ENCODE assay signal across 1 cellular context in genomic region chr9:112360047-112360804, GRCh38.
A peak's percentile ranks its signal among the peaks of the same experiment; 100 is the strongest.
TF ChIP-seq lines count a peak whose summit lies in the region.

No MANE protein-coding gene starts in this region.

TF ChIP-seq in K562, 482 proteins besides CTCF, POLR2A, EP300 and RAD21:
- peak; percentile 17 for TF ChIP-seq RBM25 (IDR thresholded peaks at IDR 0.05; ENCODE audit: low read depth, low read length, severe bottlenecking)
- TF ChIP-seq CCAR2 (IDR thresholded peaks at IDR 0.05; ENCODE audit: low read depth, low read length) = no peak
- TF ChIP-seq ILF3 (IDR thresholded peaks at IDR 0.05; ENCODE audit: borderline replicate concordance) = no peak
- no peak for TF ChIP-seq NCOA4 (IDR thresholded peaks at IDR 0.05; ENCODE audit: partially characterized antibody)
- no peak for TF ChIP-seq KAT2B (IDR thresholded peaks at IDR 0.05; ENCODE audit: low read depth, low read length)
- no peak for TF ChIP-seq PML (IDR thresholded peaks at IDR 0.05; ENCODE audit: low read length)
- no peak for TF ChIP-seq ZNF174 (CRISPR knock-in tag; IDR thresholded peaks at IDR 0.05)
- no peak for TF ChIP-seq CHD2 (IDR thresholded peaks at IDR 0.05; ENCODE audit: low read depth, low read length)
- TF ChIP-seq ZNF121 (CRISPR knock-in tag; conservative IDR thresholded peaks at IDR 0.05) = peak; percentile 72
- TF ChIP-seq ZNF41 (CRISPR knock-in tag; conservative IDR thresholded peaks at IDR 0.05) = no peak
- TF ChIP-seq FOXJ3 (CRISPR knock-in tag; IDR thresholded peaks at IDR 0.05) = no peak
- no peak for TF ChIP-seq CBFA2T3 (IDR thresholded peaks at IDR 0.05)
